In genomic region chr14:31207746-31208545, GRCh38 we compare ENCODE assay signal across 8 cellular contexts. TPM values are rescaled to one million over a fixed set of nuclear protein-coding genes. Genes with fewer than 3 reads are reported as not detected.
DNase-seq lines count a peak whose midpoint lies in the region; TF ChIP-seq lines count a peak whose summit lies in the region.

Gene HECTD1 (minus strand): TSS chr14:31207793. CDS start chr14:31205936, 1,857 bp downstream.

- peak within 1 kb of the TSS; percentile 97 for H3K9ac ChIP-seq in ES-I3 (ENCODE audit: low read depth, low read length)
- peak within 1 kb of the TSS; percentile 97 to 98 for H3K9ac ChIP-seq in stomach smooth muscle (ENCODE audit: low read length in 2 of 2)

- H3K27me3 ChIP-seq in stomach smooth muscle (ENCODE audit: control insufficient read depth in 1 of 2, insufficient read depth in 2 of 2, low read length in 2 of 2): no peaks in the 10 kb centered on the region

- no peaks in the 10 kb centered on the region for H3K9me3 Mint-ChIP-seq in neural crest cell

- TF ChIP-seq CTCF in LNCAP (IDR thresholded peaks at IDR 0.05): peak; percentile 89
- TF ChIP-seq CTCF in neural crest cell (conservative IDR thresholded peaks at IDR 0.05): peak; percentile 80

- H3K27ac ChIP-seq in stomach smooth muscle (ENCODE audit: low read length): peak within 1 kb of the TSS; percentile 96

- peak within 1 kb of the TSS; percentile 72 to 87 for H3K4me3 ChIP-seq in stomach smooth muscle (ENCODE audit: low read length in 2 of 2)

- H3K36me3 ChIP-seq in ES-I3 (ENCODE audit: insufficient read depth, low read length): no peaks in the 10 kb centered on the region; the same call in 1 of the 2 replicates
- H3K36me3 ChIP-seq in stomach smooth muscle (ENCODE audit: control insufficient read depth in 2 of 2, insufficient read depth in 2 of 2, low read length in 2 of 2): peaks cover 2 to 3% of the 10 kb centered on the region in 2 donors

- H3K9me3 ChIP-seq in ES-I3 (ENCODE audit: control insufficient read depth, insufficient read depth, low read length): no peaks in the 10 kb centered on the region
- H3K9me3 ChIP-seq in stomach smooth muscle (ENCODE audit: control insufficient read depth in 2 of 2, low read length in 2 of 2): no peaks in the 10 kb centered on the region

- H3K36me3 Mint-ChIP-seq in neural crest cell (ENCODE audit: low read depth): peaks cover 11% of the 10 kb centered on the region

- DNase-seq in H4 (ENCODE audit: low spot score) (peak; percentile 80), fibroblast of the conjunctiva (ENCODE audit: low read depth) (peak; percentile 79), neural crest cell (ENCODE audit: low read depth, low spot score) (peak; percentile 89)
- peak; percentile 86 for DNase-seq in activated T-helper 9 cell treated with anti-CD3 and anti-CD28 coated beads, Interleukin-2, amount 50 U/mL, for 16 hours (ENCODE audit: low read depth)

- peak; percentile 87 for TF ChIP-seq POLR2A in Raji (IDR thresholded peaks at IDR 0.05; ENCODE audit: insufficient read depth, low read depth, low read length)

- H3K27ac Mint-ChIP-seq in neural crest cell (ENCODE audit: unreplicated experiment): peak within 1 kb of the TSS; percentile 100

- peaks cover 32% of the 10 kb centered on the region for H3K4me1 Mint-ChIP-seq in neural crest cell

- peak within 1 kb of the TSS; percentile 97 for H3K4me3 Mint-ChIP-seq in neural crest cell

- no peaks in the 10 kb centered on the region for H3K27me3 Mint-ChIP-seq in neural crest cell (ENCODE audit: low read depth)

- H3K4me1 ChIP-seq in ES-I3 (ENCODE audit: insufficient read depth, low read length) (0 out of 2 replicates have a peak, but pooled peaks cover 4% of the 10 kb centered on the region), stomach smooth muscle (ENCODE audit: control insufficient read depth, insufficient read depth, low read length) (peaks cover 12% of the 10 kb centered on the region)

RNA-seq across cellular contexts. Expression of gene HECTD1, which starts in this region (rescaled TPM):
- total RNA-seq in H4 (2014; rRNA removed; shearing (Covaris generic)): 77.7 and 87.4 TPM in 2 replicates
- 152 and 166 TPM in 2 replicates for total RNA-seq in neural crest cell

Comparison
In these comparisons a context has a peak if more than half of its experiments do, and no peak if none do; other contexts are left out.
1. Peak in every context shown above with its lines: DNase-seq, H3K4me3 ChIP-seq and H3K27ac ChIP-seq.